ENCODE assay signal across 1 cellular context in the genomic region with DNA sequence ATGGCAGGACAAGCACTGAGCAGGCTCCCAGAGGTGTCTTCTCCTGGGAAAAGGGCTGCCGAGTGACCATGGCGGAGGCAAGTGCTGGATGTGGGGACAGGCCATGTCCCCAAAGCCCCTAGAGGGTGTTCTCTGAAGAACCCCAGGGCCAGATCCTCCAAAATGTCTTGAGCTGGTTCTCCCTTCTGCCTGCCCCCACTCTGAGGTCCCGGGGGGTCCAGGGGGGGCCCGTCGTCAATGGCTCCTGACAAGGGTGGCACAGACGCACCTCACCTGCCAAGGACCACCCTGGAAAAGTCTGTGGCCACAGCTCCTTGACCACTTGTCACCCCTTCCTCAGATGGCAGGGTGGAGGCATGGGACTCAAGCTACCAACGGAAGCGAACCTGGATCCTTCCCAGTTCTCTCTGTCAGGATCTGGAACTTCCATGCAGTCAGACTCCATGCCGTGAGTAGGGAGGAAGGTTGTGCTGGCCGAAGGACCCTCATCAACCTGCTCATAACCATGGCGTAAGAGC.
TF ChIP-seq lines count a peak whose summit lies in the region.

No MANE protein-coding gene starts in this region.

TF ChIP-seq in HepG2, 621 proteins besides CTCF, POLR2A, EP300 and RAD21:
- peak; percentile 28 for TF ChIP-seq AGO2 (optimal IDR thresholded peaks at IDR 0.05; ENCODE audit: low read depth, low read length)
- no peak for TF ChIP-seq MED8 (CRISPR knock-in tag; IDR thresholded peaks at IDR 0.05; ENCODE audit: insufficient replicate concordance)
